9 cellular contexts compared by ENCODE assay signal in genomic region chr3:168620854-168621253, GRCh38.
DNase-seq lines count a peak whose midpoint lies in the region; ATAC-seq, FAIRE-seq and TF ChIP-seq lines count a peak whose summit lies in the region.
"Had no signal": no experiment of that assay in that cellular context is flagged by ENCODE, and none has a peak within 500 bp of the region (broad histone marks: within the 10 kb centered on the region; RNA-seq: fewer than 3 reads in every experiment).

No MANE protein-coding gene starts in this region.

- H3K36me3 ChIP-seq in fibroblast of lung (ENCODE audit: control insufficient read depth, insufficient read depth, low read length), result no peaks in the 10 kb centered on the region

- DNase-seq in GM12892 (ENCODE audit: insufficient read length) (no peak), NCI-H748 (lab: John Stamatoyannopoulos, UW; ENCODE audit: unreplicated experiment) (peak; percentile 40), fibroblast of lung (ENCODE audit: low read depth in 2 of 2) (peak; percentile 6 to 40), renal cortical epithelial cell (ENCODE audit: low read depth) (peak; percentile 37), natural killer cell (no peak)
- DNase-seq in stimulated activated CD4-positive, alpha-beta T cell treated with anti-CD3 and anti-CD28 coated beads, Interleukin-15, amount 100 ng/mL, for 24 hours, result no peak

- H3K4me1 ChIP-seq in fibroblast of lung (ENCODE audit: control insufficient read depth, extremely low read depth, insufficient read depth, low read length), result no peaks in the 10 kb centered on the region

- H3K4me2 ChIP-seq in fibroblast of lung (ENCODE audit: extremely low read depth, insufficient read depth, low read length), result no peak overlapping the region

- no peak overlapping the region for H3K27ac ChIP-seq in fibroblast of lung (ENCODE audit: insufficient read depth, low read length)

- no peak overlapping the region for H3K27ac Mint-ChIP-seq in natural killer cell
- H3K27ac Mint-ChIP-seq: T-helper 1 cell treated with Interleukin-12 subunit alpha and Interleukin-12 subunit beta and Interleukin-4 antibody, amounts not matched to agents 30 μg/mL and 1 μg/mL, for 36 hours had no signal

- H3K27me3 ChIP-seq in fibroblast of lung (ENCODE audit: control insufficient read depth, insufficient read depth, low read length), result no peaks in the 10 kb centered on the region

- H4K20me1 ChIP-seq in fibroblast of lung (ENCODE audit: control insufficient read depth, extremely low read depth, insufficient read depth, low read length), result no peaks in the 10 kb centered on the region

- no peak for TF ChIP-seq POLR2A in GM12892 (IDR thresholded peaks at IDR 0.05; ENCODE audit: low read depth, low read length)

- no peaks in the 10 kb centered on the region for H3K27me3 Mint-ChIP-seq in natural killer cell (ENCODE audit: low read depth in 2 of 2)

- H3K9me3 ChIP-seq in fibroblast of lung (ENCODE audit: control insufficient read depth, insufficient read depth, low read depth, low read length), result no peaks in the 10 kb centered on the region

- H3K79me2 ChIP-seq in fibroblast of lung (ENCODE audit: control insufficient read depth, insufficient read depth, low read length), result no peaks in the 10 kb centered on the region

- H2AFZ ChIP-seq in fibroblast of lung (ENCODE audit: low read length), result no peak overlapping the region

- no peak overlapping the region for H3K4me3 ChIP-seq in fibroblast of lung (replicated peaks in 1 of 4; ENCODE audit: control extremely low read depth in 1 of 4, insufficient read depth in 1 of 4, low read depth in 3 of 4, low read length in 4 of 4)

- H3K36me3 Mint-ChIP-seq in natural killer cell, result no peaks in the 10 kb centered on the region

- TF ChIP-seq CTCF in fibroblast of lung (conservative IDR thresholded peaks at IDR 0.05 in 1 of 2, IDR thresholded peaks at IDR 0.05 in 1 of 2; ENCODE audit: low read depth in 1 of 2, low read length in 2 of 2) (peak; percentile 21 to 62), natural killer cell (IDR thresholded peaks at IDR 0.05) (no peak)

- intact Hi-C loops in natural killer cell (cut with micrococcal nuclease), result no loop called here

- H3K4me3 Mint-ChIP-seq in natural killer cell, result no peak overlapping the region
- H3K4me3 Mint-ChIP-seq: T-helper 1 cell treated with Interleukin-12 subunit alpha and Interleukin-12 subunit beta and Interleukin-4 antibody, amounts not matched to agents 30 μg/mL and 1 μg/mL, for 36 hours had no signal

- FAIRE-seq in GM12892 (lab: Jason Lieb, UNC), result peak; percentile 14

- H3K9me3 Mint-ChIP-seq in natural killer cell, result peaks cover 2% of the 10 kb centered on the region in 2 donors
- H3K9me3 Mint-ChIP-seq: T-helper 1 cell treated with Interleukin-12 subunit alpha and Interleukin-12 subunit beta and Interleukin-4 antibody, amounts not matched to agents 30 μg/mL and 1 μg/mL, for 36 hours had no signal

- no peaks in the 10 kb centered on the region for H3K4me1 Mint-ChIP-seq in natural killer cell

- peak; percentile 56 for ATAC-seq in HG03039 (IDR thresholded peaks at IDR 0.05; ENCODE audit: unreplicated experiment)
- no peak for ATAC-seq in HG02642 (IDR thresholded peaks at IDR 0.05; ENCODE audit: poor library complexity, unreplicated experiment)
- no peak for ATAC-seq in natural killer cell

- no peak overlapping the region for H3K9ac ChIP-seq in fibroblast of lung (ENCODE audit: insufficient read depth, low read length)

Comparison
In these comparisons a context has a peak if more than half of its experiments do, and no peak if none do; other contexts are left out.
1. DNase-seq: peak in NCI-H748 (single experiment), fibroblast of lung (2 of 2) and renal cortical epithelial cell (single experiment); none in GM12892 (single experiment), stimulated activated CD4-positive, alpha-beta T cell treated with anti-CD3 and anti-CD28 coated beads, Interleukin-15, amount 100 ng/mL, for 24 hours (single experiment) and natural killer cell (single experiment).